In the genomic region with DNA sequence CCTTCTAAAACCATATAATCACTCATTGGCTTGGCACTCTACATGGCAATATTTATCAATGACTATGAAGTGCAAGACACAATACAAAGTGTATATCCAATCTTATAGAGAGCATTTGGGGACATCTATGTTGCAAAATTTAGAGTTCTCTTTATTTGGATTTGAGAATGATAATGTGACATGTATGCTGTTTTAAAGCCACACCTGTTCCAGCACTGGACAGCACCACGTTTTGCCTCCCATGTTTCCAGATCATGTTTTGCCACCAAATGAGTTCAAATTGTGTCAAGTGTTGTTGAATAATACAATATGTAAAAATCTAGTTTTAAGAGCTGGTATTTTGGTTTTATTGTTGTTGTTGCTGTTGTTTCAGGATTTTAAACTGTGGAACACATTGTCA, we compare ENCODE assay signal across 11 cellular contexts. TPM values are rescaled to one million over a fixed set of nuclear protein-coding genes. Genes with fewer than 3 reads are reported as not detected.
DNase-seq lines count a peak whose midpoint lies in the region; ATAC-seq and TF ChIP-seq lines count a peak whose summit lies in the region.
"Had no signal": no experiment of that assay in that cellular context is flagged by ENCODE, and none has a peak within 500 bp of the region (broad histone marks: within the 10 kb centered on the region; RNA-seq: fewer than 3 reads in every experiment).

No MANE protein-coding gene starts in this region.

- no peak for TF ChIP-seq POLR2A in lower leg skin (IDR thresholded peaks at IDR 0.05)

- intact Hi-C loops in activated T-helper 1 cell treated with anti-CD3 and anti-CD28 coated beads, Interleukin-12 subunit alpha, Interleukin-12 subunit beta, Interleukin-2, Interleukin-4 antibody, amounts not matched to agents 30 ng/mL and 10 ng/mL and 1 ng/mL, durations not matched to agents 14 hours and 24 hours and 36 hours (cut with micrococcal nuclease) = no loop called here
- intact Hi-C loops in left cardiac atrium (cut with DNase I) (no loop called here), lower leg skin (cut with DNase I; ENCODE audit: low total_unique reads) (no loop called here)

- peak overlapping the region; percentile 36 for H3K27ac Mint-ChIP-seq in activated naive CD8-positive, alpha-beta T cell treated with anti-CD3 and anti-CD28 coated beads, Interleukin-2, amount 50 U/mL, for 24 hours
- no peak overlapping the region for H3K27ac Mint-ChIP-seq in activated naive CD8-positive, alpha-beta T cell treated with anti-CD3 and anti-CD28 coated beads for 36 hours
- peak overlapping the region; percentile 9 for H3K27ac Mint-ChIP-seq in activated T-helper 1 cell treated with anti-CD3 and anti-CD28 coated beads, Interleukin-12 subunit alpha, Interleukin-12 subunit beta, Interleukin-2, Interleukin-4 antibody, amounts not matched to agents 30 ng/mL and 10 ng/mL and 1 ng/mL, durations not matched to agents 14 hours and 24 hours and 36 hours
- H3K27ac Mint-ChIP-seq: CD4-positive, alpha-beta memory T cell had no signal

- peaks cover 20% of the 10 kb centered on the region for H3K4me1 Mint-ChIP-seq in activated naive CD8-positive, alpha-beta T cell treated with anti-CD3 and anti-CD28 coated beads, Interleukin-2, amount 50 U/mL, for 24 hours
- H3K4me1 Mint-ChIP-seq in activated naive CD8-positive, alpha-beta T cell treated with anti-CD3 and anti-CD28 coated beads for 36 hours = peaks cover 10% of the 10 kb centered on the region
- peaks cover 27% of the 10 kb centered on the region for H3K4me1 Mint-ChIP-seq in activated T-helper 1 cell treated with anti-CD3 and anti-CD28 coated beads, Interleukin-12 subunit alpha, Interleukin-12 subunit beta, Interleukin-2, Interleukin-4 antibody, amounts not matched to agents 30 ng/mL and 10 ng/mL and 1 ng/mL, durations not matched to agents 14 hours and 24 hours and 36 hours (ENCODE audit: low read depth)
- H3K4me1 Mint-ChIP-seq: CD4-positive, alpha-beta memory T cell had no signal

- no peaks in the 10 kb centered on the region for H3K9me3 Mint-ChIP-seq in activated naive CD8-positive, alpha-beta T cell treated with anti-CD3 and anti-CD28 coated beads, Interleukin-2, amount 50 U/mL, for 24 hours
- no peaks in the 10 kb centered on the region for H3K9me3 Mint-ChIP-seq in activated naive CD8-positive, alpha-beta T cell treated with anti-CD3 and anti-CD28 coated beads for 36 hours
- H3K9me3 Mint-ChIP-seq in activated T-helper 1 cell treated with anti-CD3 and anti-CD28 coated beads, Interleukin-12 subunit alpha, Interleukin-12 subunit beta, Interleukin-2, Interleukin-4 antibody, amounts not matched to agents 30 ng/mL and 10 ng/mL and 1 ng/mL, durations not matched to agents 14 hours and 24 hours and 36 hours = no peaks in the 10 kb centered on the region
- H3K9me3 Mint-ChIP-seq: CD4-positive, alpha-beta memory T cell had no signal

- no peak for ATAC-seq in activated naive CD8-positive, alpha-beta T cell treated with anti-CD3 and anti-CD28 coated beads, Interleukin-2, amount 50 U/mL, for 24 hours
- no peak for ATAC-seq in left cardiac atrium

- no peak for TF ChIP-seq CTCF in lower leg skin (IDR thresholded peaks at IDR 0.05)

- H3K4me3 ChIP-seq in lower leg skin (ENCODE audit: low read depth, poor library complexity, severe bottlenecking) = no peak overlapping the region

- WGBS in lower leg skin, 2 donors = 15 to 21% methylated on average over 1 of the region's 1 CpG

- H3K4me3 Mint-ChIP-seq in activated naive CD8-positive, alpha-beta T cell treated with anti-CD3 and anti-CD28 coated beads, Interleukin-2, amount 50 U/mL, for 24 hours = no peak overlapping the region
- H3K4me3 Mint-ChIP-seq in activated naive CD8-positive, alpha-beta T cell treated with anti-CD3 and anti-CD28 coated beads for 36 hours = no peak overlapping the region
- H3K4me3 Mint-ChIP-seq in activated T-helper 1 cell treated with anti-CD3 and anti-CD28 coated beads, Interleukin-12 subunit alpha, Interleukin-12 subunit beta, Interleukin-2, Interleukin-4 antibody, amounts not matched to agents 30 ng/mL and 10 ng/mL and 1 ng/mL, durations not matched to agents 14 hours and 24 hours and 36 hours = no peak overlapping the region
- H3K4me3 Mint-ChIP-seq: CD4-positive, alpha-beta memory T cell had no signal

- H3K27me3 Mint-ChIP-seq in activated naive CD8-positive, alpha-beta T cell treated with anti-CD3 and anti-CD28 coated beads, Interleukin-2, amount 50 U/mL, for 24 hours = peaks cover 19% of the 10 kb centered on the region
- H3K27me3 Mint-ChIP-seq in activated naive CD8-positive, alpha-beta T cell treated with anti-CD3 and anti-CD28 coated beads for 36 hours = peaks cover 18% of the 10 kb centered on the region
- peaks cover 19% of the 10 kb centered on the region for H3K27me3 Mint-ChIP-seq in activated T-helper 1 cell treated with anti-CD3 and anti-CD28 coated beads, Interleukin-12 subunit alpha, Interleukin-12 subunit beta, Interleukin-2, Interleukin-4 antibody, amounts not matched to agents 30 ng/mL and 10 ng/mL and 1 ng/mL, durations not matched to agents 14 hours and 24 hours and 36 hours (ENCODE audit: insufficient read depth)

- no peak for DNase-seq in activated naive CD8-positive, alpha-beta T cell treated with anti-CD3 and anti-CD28 coated beads, Interleukin-2, amount 50 U/mL, for 24 hours
- no peak for DNase-seq in activated naive CD8-positive, alpha-beta T cell treated with anti-CD3 and anti-CD28 coated beads for 36 hours
- DNase-seq in activated T-helper 1 cell treated with anti-CD3 and anti-CD28 coated beads, Interleukin-12 subunit alpha, Interleukin-12 subunit beta, Interleukin-2, Interleukin-4 antibody, amounts not matched to agents 30 ng/mL and 10 ng/mL and 1 ng/mL, durations not matched to agents 14 hours and 24 hours and 36 hours (ENCODE audit: low spot score) = no peak
- DNase-seq in left kidney (ENCODE audit: low read depth, low spot score) (peak; percentile 5), NOMO-1 treated with dmso at 0.1 percent for 144 hours (lab: John Stamatoyannopoulos, UW; ENCODE audit: unreplicated experiment) (no peak), left cardiac atrium (no peak), lower leg skin (ENCODE audit: low spot score in 2 of 2) (no peak)
- DNase-seq: BE2C; CD4-positive, alpha-beta memory T cell; DMS79; IMR-90 had no signal

- no peaks in the 10 kb centered on the region for H3K36me3 Mint-ChIP-seq in activated naive CD8-positive, alpha-beta T cell treated with anti-CD3 and anti-CD28 coated beads, Interleukin-2, amount 50 U/mL, for 24 hours (ENCODE audit: low read depth)
- no peaks in the 10 kb centered on the region for H3K36me3 Mint-ChIP-seq in activated naive CD8-positive, alpha-beta T cell treated with anti-CD3 and anti-CD28 coated beads for 36 hours
- H3K36me3 Mint-ChIP-seq in activated T-helper 1 cell treated with anti-CD3 and anti-CD28 coated beads, Interleukin-12 subunit alpha, Interleukin-12 subunit beta, Interleukin-2, Interleukin-4 antibody, amounts not matched to agents 30 ng/mL and 10 ng/mL and 1 ng/mL, durations not matched to agents 14 hours and 24 hours and 36 hours (ENCODE audit: low read depth) = peaks cover 2% of the 10 kb centered on the region
- H3K36me3 Mint-ChIP-seq: CD4-positive, alpha-beta memory T cell had no signal

RNA-seq across cellular contexts. Expression of a gene that starts 33.3 kb away (rescaled TPM):
- 100 to 1,000 TPM; 123 to 126 TPM for total RNA-seq in activated naive CD8-positive, alpha-beta T cell treated with anti-CD3 and anti-CD28 coated beads for 36 hours
- 264 and 275 TPM in 2 replicates for total RNA-seq in activated T-helper 1 cell treated with anti-CD3 and anti-CD28 coated beads, Interleukin-12 subunit alpha, Interleukin-12 subunit beta, Interleukin-2, Interleukin-4 antibody, amounts not matched to agents 30 ng/mL and 10 ng/mL and 1 ng/mL, durations not matched to agents 14 hours and 24 hours and 36 hours
- total RNA-seq in left cardiac atrium = 10 to 100 TPM; 21.8 to 23.2 TPM
- total RNA-seq in lower leg skin = 10 to 100 TPM; 23.2 to 38.3 (median 31.1) TPM
